1 cellular context compared by ENCODE assay signal in the genomic region with DNA sequence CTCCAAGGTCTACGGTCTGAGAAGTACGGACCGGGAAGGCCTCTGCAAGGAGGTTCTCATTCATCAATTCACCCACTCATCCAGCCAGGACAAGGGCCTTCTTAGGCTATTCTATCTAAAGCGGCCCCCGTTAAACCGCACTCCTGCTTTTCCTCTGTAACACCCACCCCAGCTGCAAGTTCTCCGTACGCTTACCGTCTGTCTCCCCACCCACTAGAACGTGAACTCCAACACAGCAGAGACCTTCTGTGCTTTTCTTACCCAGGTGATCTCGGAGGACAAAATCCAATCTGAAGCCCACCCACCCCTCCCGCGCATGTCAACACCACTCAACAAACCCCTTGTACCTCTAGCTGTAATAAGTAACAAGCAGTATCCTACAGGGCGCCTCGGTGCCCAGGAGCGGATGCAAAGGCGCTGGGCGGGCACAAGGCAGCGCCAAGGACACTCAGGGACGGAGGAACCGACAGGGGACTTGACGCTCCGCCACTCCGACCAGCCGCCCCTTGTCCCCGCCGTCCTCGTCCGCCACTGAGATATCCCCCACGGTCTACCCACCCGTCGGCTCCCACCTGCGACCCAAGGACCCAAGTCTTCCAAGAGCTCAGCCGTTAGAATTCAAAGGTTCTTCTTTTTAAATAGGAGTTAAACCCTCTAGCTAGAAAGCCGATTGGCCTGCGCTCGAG.
A peak's percentile ranks its signal among the peaks of the same experiment; 100 is the strongest.
TF ChIP-seq lines count a peak whose summit lies in the region.

A gene (minus strand): TSS at position 620 of the 686 bp plus-strand sequence. CDS start 4,018 bp downstream, outside the sequence.

TF ChIP-seq in HepG2, 621 proteins besides CTCF, POLR2A, EP300 and RAD21 (continued from another document):
- TF ChIP-seq, protein P1, sequence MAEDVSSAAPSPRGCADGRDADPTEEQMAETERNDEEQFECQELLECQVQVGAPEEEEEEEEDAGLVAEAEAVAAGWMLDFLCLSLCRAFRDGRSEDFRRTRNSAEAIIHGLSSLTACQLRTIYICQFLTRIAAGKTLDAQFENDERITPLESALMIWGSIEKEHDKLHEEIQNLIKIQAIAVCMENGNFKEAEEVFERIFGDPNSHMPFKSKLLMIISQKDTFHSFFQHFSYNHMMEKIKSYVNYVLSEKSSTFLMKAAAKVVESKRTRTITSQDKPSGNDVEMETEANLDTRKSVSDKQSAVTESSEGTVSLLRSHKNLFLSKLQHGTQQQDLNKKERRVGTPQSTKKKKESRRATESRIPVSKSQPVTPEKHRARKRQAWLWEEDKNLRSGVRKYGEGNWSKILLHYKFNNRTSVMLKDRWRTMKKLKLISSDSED (CRISPR knock-in tag; IDR thresholded peaks at IDR 0.05): no peak; the same call in 1 of the 2 replicates
- TF ChIP-seq ZNF260 (CRISPR knock-in tag; IDR thresholded peaks at IDR 0.05; ENCODE audit: borderline replicate concordance, low read depth) (no peak), ZFYVE20 (CRISPR knock-in tag; IDR thresholded peaks at IDR 0.05; ENCODE audit: borderline replicate concordance, low read depth) (peak; percentile 83; the same call in 1 of the 2 replicates), FOXM1 (CRISPR knock-in tag; IDR thresholded peaks at IDR 0.05) (peak; percentile 85; the same call in 1 of the 2 replicates), NR2F6 (IDR thresholded peaks at IDR 0.05) (no peak), NR2F6 (CRISPR knock-in tag; IDR thresholded peaks at IDR 0.05) (no peak), ZNF20 (CRISPR knock-in tag; IDR thresholded peaks at IDR 0.05) (peak; percentile 91; the same call in 1 of the 2 replicates), REXO4 (CRISPR knock-in tag; IDR thresholded peaks at IDR 0.05; ENCODE audit: borderline replicate concordance) (no peak), ZNF292 (CRISPR knock-in tag; IDR thresholded peaks at IDR 0.05; ENCODE audit: borderline replicate concordance, low read depth) (0 out of 2 replicates have a peak, but pooled peaks have one; percentile 6), HDAC1 (CRISPR knock-in tag; IDR thresholded peaks at IDR 0.05) (peak; percentile 95; the same call in 1 of the 2 replicates), SOX13 (IDR thresholded peaks at IDR 0.05) (no peak), SOX13 (CRISPR knock-in tag; conservative IDR thresholded peaks at IDR 0.05 in 1 of 2, IDR thresholded peaks at IDR 0.05 in 1 of 2) (no peak), RORA (CRISPR knock-in tag; IDR thresholded peaks at IDR 0.05) (no peak), ATF7 (IDR thresholded peaks at IDR 0.05) (no peak), ATF7 (CRISPR knock-in tag; IDR thresholded peaks at IDR 0.05) (peak; percentile 58; the same call in 1 of the 2 replicates), MED13 (CRISPR knock-in tag; IDR thresholded peaks at IDR 0.05) (no peak), GATA4 (IDR thresholded peaks at IDR 0.05; ENCODE audit: borderline replicate concordance, low read depth) (no peak), NR2F1 (CRISPR knock-in tag; IDR thresholded peaks at IDR 0.05) (no peak), TOE1 (CRISPR knock-in tag; IDR thresholded peaks at IDR 0.05) (no peak), ZNF235 (CRISPR knock-in tag; IDR thresholded peaks at IDR 0.05; ENCODE audit: borderline replicate concordance) (0 out of 2 replicates have a peak, but pooled peaks have one; percentile 75), ZFP36 (IDR thresholded peaks at IDR 0.05; ENCODE audit: borderline replicate concordance, low read depth, low read length, partially characterized antibody) (no peak), RBFOX2 (IDR thresholded peaks at IDR 0.05; ENCODE audit: low read depth, low read length) (peak; percentile 78), HNRNPLL (IDR thresholded peaks at IDR 0.05; ENCODE audit: low read depth, low read length, poor library complexity, severe bottlenecking) (no peak), ZSCAN31 (CRISPR knock-in tag; IDR thresholded peaks at IDR 0.05; ENCODE audit: low read depth) (peak; percentile 31; the same call in 1 of the 2 replicates), ZBTB7A (CRISPR knock-in tag; IDR thresholded peaks at IDR 0.05) (no peak), ZNF326 (CRISPR knock-in tag; IDR thresholded peaks at IDR 0.05; ENCODE audit: borderline replicate concordance) (no peak), MEIS1 (CRISPR knock-in tag; IDR thresholded peaks at IDR 0.05; ENCODE audit: borderline replicate concordance) (peak; percentile 65; the same call in 1 of the 2 replicates), MTF2 (CRISPR knock-in tag; IDR thresholded peaks at IDR 0.05; ENCODE audit: borderline replicate concordance) (peak; percentile 9; the same call in 1 of the 2 replicates), ZNF737 (CRISPR knock-in tag; IDR thresholded peaks at IDR 0.05; ENCODE audit: borderline replicate concordance) (peak; percentile 86; the same call in 1 of the 2 replicates), SMAD1 (CRISPR knock-in tag; IDR thresholded peaks at IDR 0.05; ENCODE audit: borderline replicate concordance, low read depth) (no peak; the same call in 1 of the 2 replicates), ZNF747 (CRISPR knock-in tag; IDR thresholded peaks at IDR 0.05; ENCODE audit: borderline replicate concordance) (peak; percentile 5; the same call in 1 of the 2 replicates), ZNF296 (CRISPR knock-in tag; conservative IDR thresholded peaks at IDR 0.05) (peak; percentile 92)
- TF ChIP-seq, protein P2, sequence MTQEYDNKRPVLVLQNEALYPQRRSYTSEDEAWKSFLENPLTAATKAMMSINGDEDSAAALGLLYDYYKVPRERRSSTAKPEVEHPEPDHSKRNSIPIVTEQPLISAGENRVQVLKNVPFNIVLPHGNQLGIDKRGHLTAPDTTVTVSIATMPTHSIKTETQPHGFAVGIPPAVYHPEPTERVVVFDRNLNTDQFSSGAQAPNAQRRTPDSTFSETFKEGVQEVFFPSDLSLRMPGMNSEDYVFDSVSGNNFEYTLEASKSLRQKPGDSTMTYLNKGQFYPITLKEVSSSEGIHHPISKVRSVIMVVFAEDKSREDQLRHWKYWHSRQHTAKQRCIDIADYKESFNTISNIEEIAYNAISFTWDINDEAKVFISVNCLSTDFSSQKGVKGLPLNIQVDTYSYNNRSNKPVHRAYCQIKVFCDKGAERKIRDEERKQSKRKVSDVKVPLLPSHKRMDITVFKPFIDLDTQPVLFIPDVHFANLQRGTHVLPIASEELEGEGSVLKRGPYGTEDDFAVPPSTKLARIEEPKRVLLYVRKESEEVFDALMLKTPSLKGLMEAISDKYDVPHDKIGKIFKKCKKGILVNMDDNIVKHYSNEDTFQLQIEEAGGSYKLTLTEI (CRISPR knock-in tag; conservative IDR thresholded peaks at IDR 0.05): no peak
- TF ChIP-seq, protein P3, sequence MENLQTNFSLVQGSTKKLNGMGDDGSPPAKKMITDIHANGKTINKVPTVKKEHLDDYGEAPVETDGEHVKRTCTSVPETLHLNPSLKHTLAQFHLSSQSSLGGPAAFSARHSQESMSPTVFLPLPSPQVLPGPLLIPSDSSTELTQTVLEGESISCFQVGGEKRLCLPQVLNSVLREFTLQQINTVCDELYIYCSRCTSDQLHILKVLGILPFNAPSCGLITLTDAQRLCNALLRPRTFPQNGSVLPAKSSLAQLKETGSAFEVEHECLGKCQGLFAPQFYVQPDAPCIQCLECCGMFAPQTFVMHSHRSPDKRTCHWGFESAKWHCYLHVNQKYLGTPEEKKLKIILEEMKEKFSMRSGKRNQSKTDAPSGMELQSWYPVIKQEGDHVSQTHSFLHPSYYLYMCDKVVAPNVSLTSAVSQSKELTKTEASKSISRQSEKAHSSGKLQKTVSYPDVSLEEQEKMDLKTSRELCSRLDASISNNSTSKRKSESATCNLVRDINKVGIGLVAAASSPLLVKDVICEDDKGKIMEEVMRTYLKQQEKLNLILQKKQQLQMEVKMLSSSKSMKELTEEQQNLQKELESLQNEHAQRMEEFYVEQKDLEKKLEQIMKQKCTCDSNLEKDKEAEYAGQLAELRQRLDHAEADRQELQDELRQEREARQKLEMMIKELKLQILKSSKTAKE (CRISPR knock-in tag; IDR thresholded peaks at IDR 0.05; ENCODE audit: borderline replicate concordance): no peak
- TF ChIP-seq, protein P4, sequence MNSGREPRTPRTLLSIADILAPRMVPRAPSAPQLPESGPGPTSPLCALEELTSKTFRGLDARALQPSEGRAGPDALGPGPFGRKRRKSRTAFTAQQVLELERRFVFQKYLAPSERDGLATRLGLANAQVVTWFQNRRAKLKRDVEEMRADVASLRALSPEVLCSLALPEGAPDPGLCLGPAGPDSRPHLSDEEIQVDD (CRISPR knock-in tag; IDR thresholded peaks at IDR 0.05; ENCODE audit: borderline replicate concordance): no peak
- TF ChIP-seq, protein P5, sequence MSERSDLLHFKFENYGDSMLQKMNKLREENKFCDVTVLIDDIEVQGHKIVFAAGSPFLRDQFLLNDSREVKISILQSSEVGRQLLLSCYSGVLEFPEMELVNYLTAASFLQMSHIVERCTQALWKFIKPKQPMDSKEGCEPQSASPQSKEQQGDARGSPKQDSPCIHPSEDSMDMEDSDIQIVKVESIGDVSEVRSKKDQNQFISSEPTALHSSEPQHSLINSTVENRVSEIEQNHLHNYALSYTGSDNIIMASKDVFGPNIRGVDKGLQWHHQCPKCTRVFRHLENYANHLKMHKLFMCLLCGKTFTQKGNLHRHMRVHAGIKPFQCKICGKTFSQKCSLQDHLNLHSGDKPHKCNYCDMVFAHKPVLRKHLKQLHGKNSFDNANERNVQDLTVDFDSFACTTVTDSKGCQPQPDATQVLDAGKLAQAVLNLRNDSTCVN (CRISPR knock-in tag; IDR thresholded peaks at IDR 0.05; ENCODE audit: borderline replicate concordance): no peak
- TF ChIP-seq, protein P6, sequence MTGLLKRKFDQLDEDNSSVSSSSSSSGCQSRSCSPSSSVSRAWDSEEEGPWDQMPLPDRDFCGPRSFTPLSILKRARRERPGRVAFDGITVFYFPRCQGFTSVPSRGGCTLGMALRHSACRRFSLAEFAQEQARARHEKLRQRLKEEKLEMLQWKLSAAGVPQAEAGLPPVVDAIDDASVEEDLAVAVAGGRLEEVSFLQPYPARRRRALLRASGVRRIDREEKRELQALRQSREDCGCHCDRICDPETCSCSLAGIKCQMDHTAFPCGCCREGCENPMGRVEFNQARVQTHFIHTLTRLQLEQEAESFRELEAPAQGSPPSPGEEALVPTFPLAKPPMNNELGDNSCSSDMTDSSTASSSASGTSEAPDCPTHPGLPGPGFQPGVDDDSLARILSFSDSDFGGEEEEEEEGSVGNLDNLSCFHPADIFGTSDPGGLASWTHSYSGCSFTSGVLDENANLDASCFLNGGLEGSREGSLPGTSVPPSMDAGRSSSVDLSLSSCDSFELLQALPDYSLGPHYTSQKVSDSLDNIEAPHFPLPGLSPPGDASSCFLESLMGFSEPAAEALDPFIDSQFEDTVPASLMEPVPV (CRISPR knock-in tag; IDR thresholded peaks at IDR 0.05): peak; percentile 69; the same call in 1 of the 2 replicates
- TF ChIP-seq, protein P7, sequence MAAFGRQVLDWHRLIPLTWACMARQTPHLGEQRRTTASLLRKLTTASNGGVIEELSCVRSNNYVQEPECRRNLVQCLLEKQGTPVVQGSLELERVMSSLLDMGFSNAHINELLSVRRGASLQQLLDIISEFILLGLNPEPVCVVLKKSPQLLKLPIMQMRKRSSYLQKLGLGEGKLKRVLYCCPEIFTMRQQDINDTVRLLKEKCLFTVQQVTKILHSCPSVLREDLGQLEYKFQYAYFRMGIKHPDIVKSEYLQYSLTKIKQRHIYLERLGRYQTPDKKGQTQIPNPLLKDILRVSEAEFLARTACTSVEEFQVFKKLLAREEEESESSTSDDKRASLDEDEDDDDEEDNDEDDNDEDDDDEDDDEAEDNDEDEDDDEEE (CRISPR knock-in tag; IDR thresholded peaks at IDR 0.05): 0 out of 2 replicates have a peak, but pooled peaks have one; percentile 63
- TF ChIP-seq, protein P8, sequence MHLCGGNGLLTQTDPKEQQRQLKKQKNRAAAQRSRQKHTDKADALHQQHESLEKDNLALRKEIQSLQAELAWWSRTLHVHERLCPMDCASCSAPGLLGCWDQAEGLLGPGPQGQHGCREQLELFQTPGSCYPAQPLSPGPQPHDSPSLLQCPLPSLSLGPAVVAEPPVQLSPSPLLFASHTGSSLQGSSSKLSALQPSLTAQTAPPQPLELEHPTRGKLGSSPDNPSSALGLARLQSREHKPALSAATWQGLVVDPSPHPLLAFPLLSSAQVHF (CRISPR knock-in tag; IDR thresholded peaks at IDR 0.05): 0 out of 2 replicates have a peak, but pooled peaks have one; percentile 26
- TF ChIP-seq, protein P9, sequence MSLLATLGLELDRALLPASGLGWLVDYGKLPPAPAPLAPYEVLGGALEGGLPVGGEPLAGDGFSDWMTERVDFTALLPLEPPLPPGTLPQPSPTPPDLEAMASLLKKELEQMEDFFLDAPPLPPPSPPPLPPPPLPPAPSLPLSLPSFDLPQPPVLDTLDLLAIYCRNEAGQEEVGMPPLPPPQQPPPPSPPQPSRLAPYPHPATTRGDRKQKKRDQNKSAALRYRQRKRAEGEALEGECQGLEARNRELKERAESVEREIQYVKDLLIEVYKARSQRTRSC (CRISPR knock-in tag; IDR thresholded peaks at IDR 0.05; ENCODE audit: low read depth): peak; percentile 11; the same call in 1 of the 2 replicates
- TF ChIP-seq, protein P10, sequence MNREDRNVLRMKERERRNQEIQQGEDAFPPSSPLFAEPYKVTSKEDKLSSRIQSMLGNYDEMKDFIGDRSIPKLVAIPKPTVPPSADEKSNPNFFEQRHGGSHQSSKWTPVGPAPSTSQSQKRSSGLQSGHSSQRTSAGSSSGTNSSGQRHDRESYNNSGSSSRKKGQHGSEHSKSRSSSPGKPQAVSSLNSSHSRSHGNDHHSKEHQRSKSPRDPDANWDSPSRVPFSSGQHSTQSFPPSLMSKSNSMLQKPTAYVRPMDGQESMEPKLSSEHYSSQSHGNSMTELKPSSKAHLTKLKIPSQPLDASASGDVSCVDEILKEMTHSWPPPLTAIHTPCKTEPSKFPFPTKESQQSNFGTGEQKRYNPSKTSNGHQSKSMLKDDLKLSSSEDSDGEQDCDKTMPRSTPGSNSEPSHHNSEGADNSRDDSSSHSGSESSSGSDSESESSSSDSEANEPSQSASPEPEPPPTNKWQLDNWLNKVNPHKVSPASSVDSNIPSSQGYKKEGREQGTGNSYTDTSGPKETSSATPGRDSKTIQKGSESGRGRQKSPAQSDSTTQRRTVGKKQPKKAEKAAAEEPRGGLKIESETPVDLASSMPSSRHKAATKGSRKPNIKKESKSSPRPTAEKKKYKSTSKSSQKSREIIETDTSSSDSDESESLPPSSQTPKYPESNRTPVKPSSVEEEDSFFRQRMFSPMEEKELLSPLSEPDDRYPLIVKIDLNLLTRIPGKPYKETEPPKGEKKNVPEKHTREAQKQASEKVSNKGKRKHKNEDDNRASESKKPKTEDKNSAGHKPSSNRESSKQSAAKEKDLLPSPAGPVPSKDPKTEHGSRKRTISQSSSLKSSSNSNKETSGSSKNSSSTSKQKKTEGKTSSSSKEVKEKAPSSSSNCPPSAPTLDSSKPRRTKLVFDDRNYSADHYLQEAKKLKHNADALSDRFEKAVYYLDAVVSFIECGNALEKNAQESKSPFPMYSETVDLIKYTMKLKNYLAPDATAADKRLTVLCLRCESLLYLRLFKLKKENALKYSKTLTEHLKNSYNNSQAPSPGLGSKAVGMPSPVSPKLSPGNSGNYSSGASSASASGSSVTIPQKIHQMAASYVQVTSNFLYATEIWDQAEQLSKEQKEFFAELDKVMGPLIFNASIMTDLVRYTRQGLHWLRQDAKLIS (CRISPR knock-in tag; IDR thresholded peaks at IDR 0.05): no peak
- TF ChIP-seq, protein P11, sequence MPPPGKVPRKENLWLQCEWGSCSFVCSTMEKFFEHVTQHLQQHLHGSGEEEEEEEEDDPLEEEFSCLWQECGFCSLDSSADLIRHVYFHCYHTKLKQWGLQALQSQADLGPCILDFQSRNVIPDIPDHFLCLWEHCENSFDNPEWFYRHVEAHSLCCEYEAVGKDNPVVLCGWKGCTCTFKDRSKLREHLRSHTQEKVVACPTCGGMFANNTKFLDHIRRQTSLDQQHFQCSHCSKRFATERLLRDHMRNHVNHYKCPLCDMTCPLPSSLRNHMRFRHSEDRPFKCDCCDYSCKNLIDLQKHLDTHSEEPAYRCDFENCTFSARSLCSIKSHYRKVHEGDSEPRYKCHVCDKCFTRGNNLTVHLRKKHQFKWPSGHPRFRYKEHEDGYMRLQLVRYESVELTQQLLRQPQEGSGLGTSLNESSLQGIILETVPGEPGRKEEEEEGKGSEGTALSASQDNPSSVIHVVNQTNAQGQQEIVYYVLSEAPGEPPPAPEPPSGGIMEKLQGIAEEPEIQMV (CRISPR knock-in tag; IDR thresholded peaks at IDR 0.05; ENCODE audit: low read depth): no peak
